Comparison of ENCODE assay signal across 8 cellular contexts in the genomic region with DNA sequence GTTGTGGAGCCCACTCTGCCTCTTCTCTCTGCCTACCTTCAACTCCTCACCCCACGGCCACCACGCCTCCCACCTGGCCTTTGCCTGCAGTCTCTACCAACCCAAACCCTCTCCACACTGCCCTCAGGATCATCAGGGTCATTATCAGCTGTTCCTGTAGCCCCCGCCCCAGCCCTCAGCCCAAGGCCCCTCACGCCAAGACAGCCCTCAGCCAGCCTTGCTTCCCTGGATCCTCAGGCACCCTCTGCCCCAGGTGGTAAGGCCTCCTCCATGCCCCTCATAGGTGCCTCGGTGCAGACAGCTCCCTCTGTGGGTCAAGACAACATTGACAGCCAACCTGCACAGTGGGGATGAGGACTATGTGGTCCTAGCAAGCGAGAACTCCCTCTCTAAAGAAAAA. TPM values are rescaled to one million over a fixed set of nuclear protein-coding genes. Genes with fewer than 3 reads are reported as not detected.
DNase-seq lines count a peak whose midpoint lies in the region; ATAC-seq, FAIRE-seq and TF ChIP-seq lines count a peak whose summit lies in the region.

No MANE protein-coding gene starts in this region.

- H3K4me1 Mint-ChIP-seq in activated CD8-positive, alpha-beta memory T cell treated with anti-CD3 and anti-CD28 coated beads, Interleukin-2, amount 10 ng/mL, durations not matched to agents 7 days and 5 days: peaks cover 63% of the 10 kb centered on the region

- H3K36me3 ChIP-seq in BE2C: peaks cover 5% of the 10 kb centered on the region; the same call in 1 of the 2 replicates

- no peak overlapping the region for H3K4me3 ChIP-seq in BE2C (ENCODE audit: low read depth, low read length)
- peak overlapping the region; percentile 74 for H3K4me3 ChIP-seq in fibroblast of the aortic adventitia (ENCODE audit: low read depth, low read length)

- H3K4me1 ChIP-seq in BE2C: no peaks in the 10 kb centered on the region; the same call in 1 of the 2 replicates

- H3K36me3 Mint-ChIP-seq in activated CD8-positive, alpha-beta memory T cell treated with anti-CD3 and anti-CD28 coated beads, Interleukin-2, amount 10 ng/mL, durations not matched to agents 7 days and 5 days: peaks cover 5% of the 10 kb centered on the region

- TF ChIP-seq CTCF in BE2C (IDR thresholded peaks at IDR 0.05; ENCODE audit: low read depth, low read length) (peak; percentile 50), fibroblast of the aortic adventitia (IDR thresholded peaks at IDR 0.05; ENCODE audit: insufficient read depth, low read length) (peak; percentile 32)

- no peaks in the 10 kb centered on the region for H3K27me3 Mint-ChIP-seq in activated CD8-positive, alpha-beta memory T cell treated with anti-CD3 and anti-CD28 coated beads, Interleukin-2, amount 10 ng/mL, durations not matched to agents 7 days and 5 days

- H3K9me3 Mint-ChIP-seq in activated CD8-positive, alpha-beta memory T cell treated with anti-CD3 and anti-CD28 coated beads, Interleukin-2, amount 10 ng/mL, durations not matched to agents 7 days and 5 days (ENCODE audit: low read depth): no peaks in the 10 kb centered on the region

- peak overlapping the region; percentile 95 for H3K27ac Mint-ChIP-seq in activated CD8-positive, alpha-beta memory T cell treated with anti-CD3 and anti-CD28 coated beads, Interleukin-2, amount 10 ng/mL, durations not matched to agents 7 days and 5 days

- peak; percentile 21 for ATAC-seq in activated CD8-positive, alpha-beta memory T cell treated with anti-CD3 and anti-CD28 coated beads, Interleukin-2, amount 10 ng/mL, durations not matched to agents 7 days and 5 days
- ATAC-seq in GM21360 (IDR thresholded peaks at IDR 0.05; ENCODE audit: unreplicated experiment): no peak
- no peak for ATAC-seq in GM19035 (IDR thresholded peaks at IDR 0.05; ENCODE audit: unreplicated experiment)

- H3K9me3 ChIP-seq in BE2C: no peaks in the 10 kb centered on the region

- no peaks in the 10 kb centered on the region for H3K27me3 ChIP-seq in BE2C

- CTCF ChIA-PET in activated CD8-positive, alpha-beta memory T cell treated with anti-CD3 and anti-CD28 coated beads, Interleukin-2, amount 10 ng/mL, durations not matched to agents 7 days and 5 days (lab: Charles Lee): interaction anchor here (0.8 to 4.0 kb wide), 18 partner anchors 9 to 222 kb away, joined by 3 to 28 read pairs (median 4); a partner anchor contains a TSS

- peak; percentile 16 for FAIRE-seq in HTR-8/SVneo (lab: Jason Lieb, UNC)

- DNase-seq in BE2C: no peak
- DNase-seq in HTR-8/SVneo (ENCODE audit: insufficient read length, low spot score): no peak
- DNase-seq in activated CD8-positive, alpha-beta memory T cell treated with anti-CD3 and anti-CD28 coated beads, Interleukin-2, amount 10 ng/mL, durations not matched to agents 7 days and 5 days: peak; percentile 79
- DNase-seq in fibroblast of the aortic adventitia (ENCODE audit: low read depth): no peak
- peak; percentile 68 for DNase-seq in stimulated activated CD8-positive, alpha-beta memory T cell treated with anti-CD3 and anti-CD28 coated beads, Interleukin-4, amount 100 ng/mL, for 48 hours
- no peak for DNase-seq in NCI-H2029 treated with DMSO at 0.1 percent for 48 hours (lab: John Stamatoyannopoulos, UW)

- H3K4me3 Mint-ChIP-seq in activated CD8-positive, alpha-beta memory T cell treated with anti-CD3 and anti-CD28 coated beads, Interleukin-2, amount 10 ng/mL, durations not matched to agents 7 days and 5 days: peak overlapping the region; percentile 93

RNA-seq across cellular contexts. Expression of a gene that starts 1.7 kb away (rescaled TPM):
- 103 TPM for polyA plus RNA-seq in BE2C (2012; ENCODE audit: insufficient read depth, insufficient read length, low read depth)
- 100 to 1,000 TPM; 192 to 207 TPM for total RNA-seq in activated CD8-positive, alpha-beta memory T cell treated with anti-CD3 and anti-CD28 coated beads, Interleukin-2, amount 10 ng/mL, durations not matched to agents 7 days and 5 days
- total RNA-seq in fibroblast of the aortic adventitia (ENCODE audit: low replicate concordance): 70.9 and 76.1 TPM in 2 replicates

RNA-seq across cellular contexts. Expression of a gene that starts 8.3 kb away (rescaled TPM):
- 13.9 TPM for polyA plus RNA-seq in BE2C (2012; ENCODE audit: insufficient read depth, insufficient read length, low read depth)
- 1 to 10 TPM; 4.7 to 5.3 TPM for total RNA-seq in activated CD8-positive, alpha-beta memory T cell treated with anti-CD3 and anti-CD28 coated beads, Interleukin-2, amount 10 ng/mL, durations not matched to agents 7 days and 5 days
- 2.5 and 8.0 TPM in 2 replicates for total RNA-seq in fibroblast of the aortic adventitia (ENCODE audit: low replicate concordance)

RNA-seq across cellular contexts. Expression of a gene that starts 13.6 kb away (rescaled TPM):
- 0.48 TPM for polyA plus RNA-seq in BE2C (2012; ENCODE audit: insufficient read depth, insufficient read length, low read depth)
- under 1 TPM; 0.23 to 0.61 TPM for total RNA-seq in activated CD8-positive, alpha-beta memory T cell treated with anti-CD3 and anti-CD28 coated beads, Interleukin-2, amount 10 ng/mL, durations not matched to agents 7 days and 5 days
- total RNA-seq in fibroblast of the aortic adventitia (ENCODE audit: low replicate concordance): not detected in 2 replicates

RNA-seq across cellular contexts. Expression of a gene that starts 34.4 kb away (rescaled TPM):
- 126 TPM for polyA plus RNA-seq in BE2C (2012; ENCODE audit: insufficient read depth, insufficient read length, low read depth)
- total RNA-seq in activated CD8-positive, alpha-beta memory T cell treated with anti-CD3 and anti-CD28 coated beads, Interleukin-2, amount 10 ng/mL, durations not matched to agents 7 days and 5 days: 100 to 1,000 TPM in 1 of 2 experiments, 10 to 100 TPM in 1; 98.6 to 138 TPM
- total RNA-seq in fibroblast of the aortic adventitia (ENCODE audit: low replicate concordance): 21.4 and 50.6 TPM in 2 replicates

RNA-seq across cellular contexts. Expression of a gene that starts 34.9 kb away (rescaled TPM):
- 201 TPM for polyA plus RNA-seq in BE2C (2012; ENCODE audit: insufficient read depth, insufficient read length, low read depth)
- 100 to 1,000 TPM; 136 to 181 TPM for total RNA-seq in activated CD8-positive, alpha-beta memory T cell treated with anti-CD3 and anti-CD28 coated beads, Interleukin-2, amount 10 ng/mL, durations not matched to agents 7 days and 5 days
- 30.9 and 49.1 TPM in 2 replicates for total RNA-seq in fibroblast of the aortic adventitia (ENCODE audit: low replicate concordance)

Comparison
In these comparisons a context has a peak if more than half of its experiments do, and no peak if none do; other contexts are left out.
1. DNase-seq: peak in activated CD8-positive, alpha-beta memory T cell treated with anti-CD3 and anti-CD28 coated beads, Interleukin-2, amount 10 ng/mL, durations not matched to agents 7 days and 5 days (single experiment) and stimulated activated CD8-positive, alpha-beta memory T cell treated with anti-CD3 and anti-CD28 coated beads, Interleukin-4, amount 100 ng/mL, for 48 hours (single experiment); none in BE2C (single experiment), HTR-8/SVneo (single experiment), fibroblast of the aortic adventitia (single experiment) and NCI-H2029 treated with DMSO at 0.1 percent for 48 hours (single experiment).